Comparison of ENCODE assay signal across 8 cellular contexts in genomic region chr11:134253189-134253993, GRCh38. TPM values are rescaled to one million over a fixed set of nuclear protein-coding genes. Genes with fewer than 3 reads are reported as not detected.
A peak's percentile ranks its signal among the peaks of the same experiment; 100 is the strongest.
DNase-seq lines count a peak whose midpoint lies in the region; ATAC-seq, FAIRE-seq and TF ChIP-seq lines count a peak whose summit lies in the region.

ACAD8 (plus strand) TSS chr11:134253568; CDS start chr11:134253601, 33 bp downstream.
THYN1 (minus strand) TSS chr11:134253352; CDS start chr11:134252882, 470 bp downstream.

- H3K27ac Mint-ChIP-seq in T-helper 17 cell, result peak within 1 kb of the TSS; percentile 96

- H3K36me3 Mint-ChIP-seq in T-helper 17 cell (ENCODE audit: low read depth), result peaks cover 5% of the 10 kb centered on the region

- ATAC-seq in HG02885 (IDR thresholded peaks at IDR 0.05; ENCODE audit: poor library complexity, unreplicated experiment), result peak; percentile 98
- peak; percentile 100 for ATAC-seq in T-helper 17 cell
- ATAC-seq in psoas muscle, result peak; percentile 99 to 100 (median 100)

- H3K27me3 ChIP-seq in left ventricle myocardium inferior (ENCODE audit: low read depth), result no peaks in the 10 kb centered on the region
- H3K27me3 ChIP-seq in psoas muscle (ENCODE audit: insufficient read depth in 3 of 3, low read length in 2 of 3), result no peaks in the 10 kb centered on the region

- H3K4me3 ChIP-seq in left ventricle myocardium inferior (peak within 1 kb of the TSS; percentile 98), psoas muscle (peak within 1 kb of the TSS; percentile 96)

- H3K36me3 ChIP-seq in left ventricle myocardium inferior (peaks cover 45% of the 10 kb centered on the region), psoas muscle (ENCODE audit: insufficient read depth in 1 of 2, low read depth in 1 of 2) (peaks cover 7 to 55% of the 10 kb centered on the region in 2 donors)

- H3K9me3 ChIP-seq in T-helper 17 cell (ENCODE audit: control insufficient read depth, low read length, poor library complexity, severe bottlenecking) (no peaks in the 10 kb centered on the region), left ventricle myocardium inferior (replicated peaks) (no peaks in the 10 kb centered on the region), psoas muscle (no peaks in the 10 kb centered on the region)

- peak within 1 kb of the TSS; percentile 98 for H3K4me3 Mint-ChIP-seq in T-helper 17 cell

- no peak for FAIRE-seq in urothelium cell line (lab: Jason Lieb, UNC)

- H3K4me1 ChIP-seq in left ventricle myocardium inferior, result peaks cover 42% of the 10 kb centered on the region
- peaks cover 24% of the 10 kb centered on the region for H3K4me1 ChIP-seq in psoas muscle

- intact Hi-C loops in left ventricle myocardium inferior (cut with micrococcal nuclease), result no loop called here
- intact Hi-C loops in psoas muscle (cut with DNase I), result no loop called here

- DNase-seq in NCI-H1694 treated with DMSO at 0.1 percent for 48 hours (lab: John Stamatoyannopoulos, UW) (peak; percentile 80), T-helper 17 cell (peak; percentile 91 to 93 (median 92)), amygdala (lab: John Stamatoyannopoulos, UW) (peak; percentile 59 to 99 (median 95)), left ventricle myocardium inferior (peak; percentile 97), psoas muscle (peak; percentile 96 to 98), urothelium cell line (ENCODE audit: low spot score) (peak; percentile 94)

- H3K27ac ChIP-seq in left ventricle myocardium inferior (replicated peaks) (peak within 1 kb of the TSS; percentile 86), psoas muscle (peak within 1 kb of the TSS; percentile 76)

- WGBS in psoas muscle, 3 donors, result 1% methylated on average over 51 to 70 of the region's 70 CpGs

- no peaks in the 10 kb centered on the region for H3K27me3 Mint-ChIP-seq in T-helper 17 cell

- TF ChIP-seq CTCF in left ventricle myocardium inferior (IDR thresholded peaks at IDR 0.05; ENCODE audit: borderline replicate concordance) (peak; percentile 65), psoas muscle (IDR thresholded peaks at IDR 0.05) (peak; percentile 49)

- TF ChIP-seq POLR2A in GM15510 (IDR thresholded peaks at IDR 0.05; ENCODE audit: borderline replicate concordance, extremely low read depth, insufficient read length), result peak; percentile 89

- H3K4me1 Mint-ChIP-seq in T-helper 17 cell, result peaks cover 26% of the 10 kb centered on the region

RNA-seq across cellular contexts. Expression of gene ACAD8, which starts in this region (rescaled TPM):
- total RNA-seq in T-helper 17 cell (10 to 100 TPM; 20.3 to 23.6 TPM), left ventricle myocardium inferior (40.7 TPM), psoas muscle (10 to 100 TPM; 22.9 to 33.9 (median 30.1) TPM)
- 10 to 100 TPM; 20.4 to 34.6 (median 28.2) TPM for polyA plus RNA-seq in psoas muscle

RNA-seq across cellular contexts. Expression of gene THYN1, which starts in this region (rescaled TPM):
- total RNA-seq in T-helper 17 cell (10 to 100 TPM; 32.9 to 36.5 TPM), left ventricle myocardium inferior (41.2 TPM), psoas muscle (10 to 100 TPM; 14.9 to 31.6 (median 16.8) TPM)
- polyA plus RNA-seq in psoas muscle, result 10 to 100 TPM; 20.4 to 33.5 (median 26.9) TPM

Comparison
In these comparisons a context has a peak if more than half of its experiments do, and no peak if none do; other contexts are left out.
1. Peak in every context shown above with its lines: DNase-seq, ATAC-seq, H3K4me3 ChIP-seq and H3K27ac ChIP-seq.